9 cellular contexts compared by ENCODE assay signal in the genomic region with DNA sequence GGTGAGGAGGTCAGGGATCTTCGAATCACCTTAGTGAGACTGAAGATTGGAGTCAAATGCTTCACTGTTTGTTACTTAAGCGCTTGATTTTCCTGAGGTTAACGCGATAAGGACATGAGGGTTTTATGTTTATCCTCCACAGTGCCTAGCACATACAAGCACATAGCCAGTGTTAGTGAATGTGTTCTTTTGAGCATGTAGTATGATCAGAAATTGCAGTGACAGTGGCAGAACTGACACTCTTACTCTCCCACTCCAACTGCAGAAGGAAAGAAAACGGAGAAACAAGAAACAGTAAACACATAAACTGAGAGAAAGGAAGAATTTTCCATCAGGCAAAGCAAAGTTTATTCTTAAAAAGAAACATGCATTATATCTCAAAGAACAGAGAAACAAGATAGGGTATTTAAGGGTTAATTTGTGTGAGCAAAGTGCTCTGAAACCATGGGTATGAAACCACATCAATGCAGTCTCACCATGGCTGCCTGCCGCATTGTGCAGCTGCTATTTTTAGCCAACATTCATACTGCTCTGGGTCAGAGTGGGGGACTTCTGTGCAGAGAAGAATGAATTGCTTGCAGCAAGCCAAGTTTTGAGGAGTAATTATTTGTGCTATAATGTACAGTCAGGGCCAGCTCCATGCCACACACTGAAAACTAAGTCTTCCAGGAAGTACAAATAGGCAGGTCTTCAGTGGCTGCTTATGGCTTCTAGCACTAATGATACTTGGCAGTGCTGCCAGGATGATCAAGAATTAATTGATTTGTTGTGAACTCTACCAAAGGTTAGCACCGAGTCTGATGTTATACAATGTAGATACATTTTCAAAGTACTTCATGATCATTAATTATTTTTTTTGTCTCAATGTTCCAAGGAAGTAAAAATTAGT.
DNase-seq lines count a peak whose midpoint lies in the region; ATAC-seq and TF ChIP-seq lines count a peak whose summit lies in the region.
"Had no signal": no experiment of that assay in that cellular context is flagged by ENCODE, and none has a peak within 500 bp of the region (broad histone marks: within the 10 kb centered on the region; RNA-seq: fewer than 3 reads in every experiment).

No MANE protein-coding gene starts in this region.

- no peaks in the 10 kb centered on the region for H3K27me3 ChIP-seq in ascending aorta

- H3K4me1 ChIP-seq in ascending aorta = no peaks in the 10 kb centered on the region

- TF ChIP-seq CTCF in ascending aorta (IDR thresholded peaks at IDR 0.05) = no peak

- no peaks in the 10 kb centered on the region for H3K27me3 Mint-ChIP-seq in activated CD4-positive, alpha-beta T cell treated with anti-CD3 and anti-CD28 coated beads for 36 hours
- H3K27me3 Mint-ChIP-seq: CD4-positive, CD25-positive, alpha-beta regulatory T cell had no signal

- peaks cover 8% of the 10 kb centered on the region for H3K9me3 Mint-ChIP-seq in activated CD4-positive, alpha-beta T cell treated with anti-CD3 and anti-CD28 coated beads for 36 hours (ENCODE audit: low read depth)

- no peaks in the 10 kb centered on the region for H3K36me3 Mint-ChIP-seq in activated CD4-positive, alpha-beta T cell treated with anti-CD3 and anti-CD28 coated beads for 36 hours (ENCODE audit: low read depth)
- H3K36me3 Mint-ChIP-seq: CD4-positive, CD25-positive, alpha-beta regulatory T cell had no signal

- H3K27ac ChIP-seq in ascending aorta = no peak overlapping the region

- POLR2A ChIA-PET in activated CD4-positive, alpha-beta T cell treated with anti-CD3 and anti-CD28 coated beads for 36 hours (lab: Charles Lee) = no interaction called here

- H3K27ac Mint-ChIP-seq in activated CD4-positive, alpha-beta T cell treated with anti-CD3 and anti-CD28 coated beads for 36 hours = no peak overlapping the region
- H3K27ac Mint-ChIP-seq: CD4-positive, CD25-positive, alpha-beta regulatory T cell had no signal

- peaks cover 11% of the 10 kb centered on the region for H3K4me1 Mint-ChIP-seq in activated CD4-positive, alpha-beta T cell treated with anti-CD3 and anti-CD28 coated beads for 36 hours
- H3K4me1 Mint-ChIP-seq: CD4-positive, CD25-positive, alpha-beta regulatory T cell had no signal

- H3K4me3 ChIP-seq in ascending aorta = no peak overlapping the region

- intact Hi-C loops in activated CD4-positive, alpha-beta T cell treated with anti-CD3 and anti-CD28 coated beads for 36 hours (cut with DNase I, micrococcal nuclease) = no loop called here
- intact Hi-C loops in ascending aorta (cut with DNase I) (no loop called here), cardiac septum (cut with DNase I) (no loop called here)

- peaks cover 0 to 9% of the 10 kb centered on the region in 2 donors for H3K9me3 ChIP-seq in ascending aorta

- no peaks in the 10 kb centered on the region for H3K36me3 ChIP-seq in ascending aorta

- peak; percentile 80 for ATAC-seq in activated CD4-positive, alpha-beta T cell treated with anti-CD3 and anti-CD28 coated beads for 36 hours
- peak; percentile 100 for ATAC-seq in HG02610 (IDR thresholded peaks at IDR 0.05; ENCODE audit: unreplicated experiment)

- CTCF ChIA-PET in activated CD4-positive, alpha-beta T cell treated with anti-CD3 and anti-CD28 coated beads for 36 hours (lab: Charles Lee) = no interaction called here

- peak; percentile 50 for DNase-seq in activated CD4-positive, alpha-beta T cell treated with anti-CD3 and anti-CD28 coated beads for 36 hours
- no peak for DNase-seq in activated CD4-positive, alpha-beta T cell treated with anti-CD3 and anti-CD28 coated beads for 4 hours
- DNase-seq in NCI-H446 treated with DMSO at 0.1 percent for 48 hours (lab: John Stamatoyannopoulos, UW) (peak; percentile 87), foreskin melanocyte (peak; percentile 59), ascending aorta (ENCODE audit: low spot score in 2 of 2) (no peak), cardiac septum (ENCODE audit: low spot score) (no peak)
- DNase-seq in NK-92 treated with Interleukin-12 subunit alpha and Interleukin-12 subunit beta, amount 100 ng/mL, for 24 hours (lab: John Stamatoyannopoulos, UW) = no peak

- no peak overlapping the region for H3K4me3 Mint-ChIP-seq in activated CD4-positive, alpha-beta T cell treated with anti-CD3 and anti-CD28 coated beads for 36 hours
- H3K4me3 Mint-ChIP-seq: CD4-positive, CD25-positive, alpha-beta regulatory T cell had no signal

Comparison
In these comparisons a context has a peak if more than half of its experiments do, and no peak if none do; other contexts are left out.
1. DNase-seq: peak in activated CD4-positive, alpha-beta T cell treated with anti-CD3 and anti-CD28 coated beads for 36 hours (single experiment), NCI-H446 treated with DMSO at 0.1 percent for 48 hours (single experiment) and foreskin melanocyte (single experiment); none in activated CD4-positive, alpha-beta T cell treated with anti-CD3 and anti-CD28 coated beads for 4 hours (0 of 2), ascending aorta (0 of 2), cardiac septum (single experiment) and NK-92 treated with Interleukin-12 subunit alpha and Interleukin-12 subunit beta, amount 100 ng/mL, for 24 hours (single experiment).